8 cellular contexts compared by ENCODE assay signal in genomic region chr5:43020294-43020711, GRCh38. TPM values are rescaled to one million over a fixed set of nuclear protein-coding genes. Genes with fewer than 3 reads are reported as not detected.
DNase-seq lines count a peak whose midpoint lies in the region; ATAC-seq, FAIRE-seq and TF ChIP-seq lines count a peak whose summit lies in the region.

No MANE protein-coding gene starts in this region.

- H3K79me1 ChIP-seq in mesenchymal stem cell (replicated peaks; ENCODE audit: low read length, poor library complexity, severe bottlenecking) = peaks cover 17% of the 10 kb centered on the region

- peak overlapping the region; percentile 100 for H3K27ac Mint-ChIP-seq in T-helper 2 cell treated with Interferon-gamma antibody and Interleukin-4, amounts not matched to agents 5 μg/mL and 100 μg/mL, for 36 hours
- no peak overlapping the region for H3K27ac Mint-ChIP-seq in astrocyte (ENCODE audit: unreplicated experiment)

- H3K4me3 Mint-ChIP-seq in T-helper 2 cell treated with Interferon-gamma antibody and Interleukin-4, amounts not matched to agents 5 μg/mL and 100 μg/mL, for 36 hours = peak overlapping the region; percentile 98
- H3K4me3 Mint-ChIP-seq in astrocyte (ENCODE audit: unreplicated experiment) = peak overlapping the region; percentile 76

- no peak for TF ChIP-seq EP300 in upper lobe of left lung (IDR thresholded peaks at IDR 0.05)

- FAIRE-seq in astrocyte (lab: Jason Lieb, UNC) = no peak

- H3K36me3 Mint-ChIP-seq in T-helper 2 cell treated with Interferon-gamma antibody and Interleukin-4, amounts not matched to agents 5 μg/mL and 100 μg/mL, for 36 hours (ENCODE audit: low read depth) = peaks cover 6% of the 10 kb centered on the region
- no peaks in the 10 kb centered on the region for H3K36me3 Mint-ChIP-seq in astrocyte (ENCODE audit: low read depth, unreplicated experiment)

- ATAC-seq in HG02623 (IDR thresholded peaks at IDR 0.05; ENCODE audit: unreplicated experiment) = peak; percentile 15
- ATAC-seq in upper lobe of left lung (ENCODE audit: low FRiP score in 2 of 2) = no peak

- H2BK120ac ChIP-seq in mesenchymal stem cell (ENCODE audit: low read depth, low read length) = no peak overlapping the region

- H3K4me1 Mint-ChIP-seq in T-helper 2 cell treated with Interferon-gamma antibody and Interleukin-4, amounts not matched to agents 5 μg/mL and 100 μg/mL, for 36 hours (ENCODE audit: low read depth) = peaks cover 36% of the 10 kb centered on the region
- H3K4me1 Mint-ChIP-seq in astrocyte (ENCODE audit: low read depth, unreplicated experiment) = peaks cover 5% of the 10 kb centered on the region

- H2AFZ ChIP-seq in astrocyte (ENCODE audit: low read depth, low read length) (peak overlapping the region; percentile 61), mesenchymal stem cell (ENCODE audit: low read depth, low read length) (no peak overlapping the region)

- H2AK5ac ChIP-seq in mesenchymal stem cell (ENCODE audit: low read length, severe bottlenecking) = no peak overlapping the region

- H4K8ac ChIP-seq in mesenchymal stem cell (ENCODE audit: low read length) = no peak overlapping the region

- H3K36me3 ChIP-seq in astrocyte (ENCODE audit: insufficient read depth, low read length) (no peaks in the 10 kb centered on the region), mesenchymal stem cell (ENCODE audit: control insufficient read depth in 1 of 2, insufficient read depth in 2 of 2, low read depth in 1 of 2, low read length in 2 of 2) (no peaks in the 10 kb centered on the region), upper lobe of left lung (no peaks in the 10 kb centered on the region)

- WGBS in mesenchymal stem cell = 6% methylated on average over 10 of the region's 14 CpGs
- WGBS in upper lobe of left lung, 2 donors = 24 to 26% methylated on average over 14 of the region's 14 CpGs

- H3K27me3 ChIP-seq in astrocyte (ENCODE audit: insufficient read depth, low read length) (no peaks in the 10 kb centered on the region), mesenchymal stem cell (ENCODE audit: control insufficient read depth in 1 of 2, insufficient read depth in 1 of 2, low read length in 2 of 2) (no peaks in the 10 kb centered on the region), upper lobe of left lung (peaks cover 0 to 22% (median 4%) of the 10 kb centered on the region in 4 donors)

- H3K9me3 Mint-ChIP-seq in T-helper 2 cell treated with Interferon-gamma antibody and Interleukin-4, amounts not matched to agents 5 μg/mL and 100 μg/mL, for 36 hours = no peaks in the 10 kb centered on the region
- H3K9me3 Mint-ChIP-seq in astrocyte (ENCODE audit: unreplicated experiment) = peaks cover 7% of the 10 kb centered on the region

- H3K27ac ChIP-seq in astrocyte (ENCODE audit: low read depth, low read length) (peak overlapping the region; percentile 70), mesenchymal stem cell (ENCODE audit: low read length, poor library complexity, severe bottlenecking) (peak overlapping the region; percentile 79), upper lobe of left lung (peak overlapping the region; percentile 92 to 98 (median 95))

- H2BK12ac ChIP-seq in mesenchymal stem cell (ENCODE audit: low read length in 2 of 2) = no peak overlapping the region

- H3K9ac ChIP-seq in astrocyte (ENCODE audit: low read length) (peak overlapping the region; percentile 91), mesenchymal stem cell (ENCODE audit: low read length) (peak overlapping the region; percentile 94)

- DNase-seq in T-helper 2 cell treated with Interferon-gamma antibody and Interleukin-4, amounts not matched to agents 5 μg/mL and 100 μg/mL, for 36 hours (ENCODE audit: low spot score) = no peak
- DNase-seq in T-helper 2 cell = no peak
- DNase-seq in NCI-H2081 treated with DMSO at 0.1 percent for 48 hours (lab: John Stamatoyannopoulos, UW) = peak; percentile 68
- DNase-seq in astrocyte (ENCODE audit: low read depth) = peak; percentile 61
- DNase-seq in mesenchymal stem cell = no peak
- no peak for DNase-seq in upper lobe of left lung
- DNase-seq in dermis blood vessel endothelial cell = no peak

- H2BK5ac ChIP-seq in mesenchymal stem cell (ENCODE audit: low read depth, low read length, poor library complexity, severe bottlenecking) = no peak overlapping the region

- peaks cover 22% of the 10 kb centered on the region for H3K79me2 ChIP-seq in astrocyte (ENCODE audit: insufficient read depth, low read length)

- H3K4me3 ChIP-seq in astrocyte (ENCODE audit: insufficient read depth, low read depth, low read length) (peak overlapping the region; percentile 85), mesenchymal stem cell (ENCODE audit: insufficient read depth in 1 of 2, low read depth in 1 of 2, low read length in 2 of 2) (peak overlapping the region in 1 of 2 experiments; percentile 84), upper lobe of left lung (peak overlapping the region in 3 of 4 donors; percentile 48 to 54 (median 48))

- H3K23ac ChIP-seq in mesenchymal stem cell (ENCODE audit: low read length in 2 of 2) = no peak overlapping the region

- H2BK15ac ChIP-seq in mesenchymal stem cell (ENCODE audit: low read depth, poor library complexity, severe bottlenecking) = no peak overlapping the region

- H4K91ac ChIP-seq in mesenchymal stem cell (ENCODE audit: low read length) = peak overlapping the region; percentile 14

- TF ChIP-seq CTCF in astrocyte (IDR thresholded peaks at IDR 0.05; ENCODE audit: insufficient read depth, low read depth, low read length) (no peak), upper lobe of left lung (IDR thresholded peaks at IDR 0.05) (no peak)

- H3K4me1 ChIP-seq in astrocyte (ENCODE audit: insufficient read depth, low read length) (peaks cover 13% of the 10 kb centered on the region), mesenchymal stem cell (ENCODE audit: control insufficient read depth, insufficient read depth, low read depth, low read length) (peaks cover 7% of the 10 kb centered on the region), upper lobe of left lung (peaks cover 8 to 17% (median 12%) of the 10 kb centered on the region in 4 donors)

- peak overlapping the region; percentile 97 for H3K4me2 ChIP-seq in astrocyte (ENCODE audit: low read length)
- peak overlapping the region; percentile 100 for H3K4me2 ChIP-seq in mesenchymal stem cell (ENCODE audit: low read length, poor library complexity, severe bottlenecking)

- H4K20me1 ChIP-seq in astrocyte (ENCODE audit: insufficient read depth, low read length) = no peaks in the 10 kb centered on the region

- H3K27me3 Mint-ChIP-seq in T-helper 2 cell treated with Interferon-gamma antibody and Interleukin-4, amounts not matched to agents 5 μg/mL and 100 μg/mL, for 36 hours (ENCODE audit: low read depth) = no peaks in the 10 kb centered on the region
- peaks cover 56% of the 10 kb centered on the region for H3K27me3 Mint-ChIP-seq in astrocyte (ENCODE audit: low read depth, unreplicated experiment)

- no peak overlapping the region for H3K18ac ChIP-seq in mesenchymal stem cell (ENCODE audit: low read depth in 1 of 2, low read length in 2 of 2)

- no peak for TF ChIP-seq POLR2A in upper lobe of left lung (IDR thresholded peaks at IDR 0.05)

- H3K14ac ChIP-seq in mesenchymal stem cell (ENCODE audit: low read length in 2 of 2) = no peak overlapping the region

- no peaks in the 10 kb centered on the region for H3K9me3 ChIP-seq in astrocyte (ENCODE audit: insufficient read depth, low read depth, low read length)
- H3K9me3 ChIP-seq in mesenchymal stem cell (ENCODE audit: control insufficient read depth, low read length) = no peaks in the 10 kb centered on the region
- no peaks in the 10 kb centered on the region for H3K9me3 ChIP-seq in upper lobe of left lung

- no peak overlapping the region for H3K4ac ChIP-seq in mesenchymal stem cell (ENCODE audit: low read depth in 1 of 2, low read length in 2 of 2)

RNA-seq across cellular contexts. Expression of gene ANXA2R, which starts 19.8 kb away (rescaled TPM):
- total RNA-seq in astrocyte (0.50 and 0.77 TPM in 2 replicates), upper lobe of left lung (10 to 100 TPM in 1 of 6 donors, 1 to 10 TPM in 5; 2.0 to 25.1 (median 4.3) TPM), dermis blood vessel endothelial cell (7.7 and 7.8 TPM in 2 replicates)
- 1.8 TPM for polyA plus RNA-seq in mesenchymal stem cell (2013, experiment 1 of 2)
- polyA plus RNA-seq in mesenchymal stem cell (2013, experiment 2 of 2) = 1.8 TPM

Comparison
In these comparisons a context has a peak if more than half of its experiments do, and no peak if none do; other contexts are left out.
1. DNase-seq: peak in NCI-H2081 treated with DMSO at 0.1 percent for 48 hours (single experiment) and astrocyte (single experiment); none in T-helper 2 cell treated with Interferon-gamma antibody and Interleukin-4, amounts not matched to agents 5 μg/mL and 100 μg/mL, for 36 hours (single experiment), T-helper 2 cell (0 of 5), mesenchymal stem cell (single experiment), upper lobe of left lung (0 of 2) and dermis blood vessel endothelial cell (single experiment).
2. Peak in every context shown above with its lines, with median percentiles within 50 percentile points of each other: H3K27ac ChIP-seq.